In the genomic region with DNA sequence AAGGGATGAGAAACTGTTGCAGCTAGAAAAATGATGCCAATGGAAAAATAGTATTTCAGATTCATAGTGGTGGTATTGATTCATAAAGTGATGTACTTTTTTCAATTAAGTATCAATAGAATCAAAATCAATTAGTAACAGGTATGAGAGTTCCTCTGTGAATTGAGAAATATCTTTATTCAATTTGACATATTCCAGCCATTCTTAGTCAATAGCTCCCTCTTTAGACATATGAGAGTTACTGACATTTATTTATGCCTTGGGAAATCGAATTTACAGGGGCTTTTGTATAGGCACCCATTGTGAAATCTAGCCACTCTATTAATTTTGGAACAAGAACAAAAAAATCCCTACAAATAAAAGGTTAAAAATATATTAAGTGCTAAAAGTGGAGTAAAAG, we compare ENCODE assay signal across 1 cellular context.
TF ChIP-seq lines count a peak whose summit lies in the region.

No MANE protein-coding gene starts in this region.

TF ChIP-seq in GM12878, 131 proteins besides CTCF, POLR2A, EP300 and RAD21 (continued from another document):
- TF ChIP-seq, protein P1, sequence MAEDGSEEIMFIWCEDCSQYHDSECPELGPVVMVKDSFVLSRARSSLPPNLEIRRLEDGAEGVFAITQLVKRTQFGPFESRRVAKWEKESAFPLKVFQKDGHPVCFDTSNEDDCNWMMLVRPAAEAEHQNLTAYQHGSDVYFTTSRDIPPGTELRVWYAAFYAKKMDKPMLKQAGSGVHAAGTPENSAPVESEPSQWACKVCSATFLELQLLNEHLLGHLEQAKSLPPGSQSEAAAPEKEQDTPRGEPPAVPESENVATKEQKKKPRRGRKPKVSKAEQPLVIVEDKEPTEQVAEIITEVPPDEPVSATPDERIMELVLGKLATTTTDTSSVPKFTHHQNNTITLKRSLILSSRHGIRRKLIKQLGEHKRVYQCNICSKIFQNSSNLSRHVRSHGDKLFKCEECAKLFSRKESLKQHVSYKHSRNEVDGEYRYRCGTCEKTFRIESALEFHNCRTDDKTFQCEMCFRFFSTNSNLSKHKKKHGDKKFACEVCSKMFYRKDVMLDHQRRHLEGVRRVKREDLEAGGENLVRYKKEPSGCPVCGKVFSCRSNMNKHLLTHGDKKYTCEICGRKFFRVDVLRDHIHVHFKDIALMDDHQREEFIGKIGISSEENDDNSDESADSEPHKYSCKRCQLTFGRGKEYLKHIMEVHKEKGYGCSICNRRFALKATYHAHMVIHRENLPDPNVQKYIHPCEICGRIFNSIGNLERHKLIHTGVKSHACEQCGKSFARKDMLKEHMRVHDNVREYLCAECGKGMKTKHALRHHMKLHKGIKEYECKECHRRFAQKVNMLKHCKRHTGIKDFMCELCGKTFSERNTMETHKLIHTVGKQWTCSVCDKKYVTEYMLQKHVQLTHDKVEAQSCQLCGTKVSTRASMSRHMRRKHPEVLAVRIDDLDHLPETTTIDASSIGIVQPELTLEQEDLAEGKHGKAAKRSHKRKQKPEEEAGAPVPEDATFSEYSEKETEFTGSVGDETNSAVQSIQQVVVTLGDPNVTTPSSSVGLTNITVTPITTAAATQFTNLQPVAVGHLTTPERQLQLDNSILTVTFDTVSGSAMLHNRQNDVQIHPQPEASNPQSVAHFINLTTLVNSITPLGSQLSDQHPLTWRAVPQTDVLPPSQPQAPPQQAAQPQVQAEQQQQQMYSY (CRISPR knock-in tag; IDR thresholded peaks at IDR 0.05): no peak
- TF ChIP-seq NR2C1 (IDR thresholded peaks at IDR 0.05) (no peak), SPI1 (IDR thresholded peaks at IDR 0.05; ENCODE audit: borderline replicate concordance, insufficient read depth, low read depth, low read length) (no peak), ZNF384 (IDR thresholded peaks at IDR 0.05; ENCODE audit: borderline replicate concordance, low read depth, low read length) (no peak)
- TF ChIP-seq, protein P2, sequence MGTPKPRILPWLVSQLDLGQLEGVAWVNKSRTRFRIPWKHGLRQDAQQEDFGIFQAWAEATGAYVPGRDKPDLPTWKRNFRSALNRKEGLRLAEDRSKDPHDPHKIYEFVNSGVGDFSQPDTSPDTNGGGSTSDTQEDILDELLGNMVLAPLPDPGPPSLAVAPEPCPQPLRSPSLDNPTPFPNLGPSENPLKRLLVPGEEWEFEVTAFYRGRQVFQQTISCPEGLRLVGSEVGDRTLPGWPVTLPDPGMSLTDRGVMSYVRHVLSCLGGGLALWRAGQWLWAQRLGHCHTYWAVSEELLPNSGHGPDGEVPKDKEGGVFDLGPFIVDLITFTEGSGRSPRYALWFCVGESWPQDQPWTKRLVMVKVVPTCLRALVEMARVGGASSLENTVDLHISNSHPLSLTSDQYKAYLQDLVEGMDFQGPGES (IDR thresholded peaks at IDR 0.05): no peak
